ENCODE assay signal across 21 cellular contexts in genomic region chr10:131127122-131127589, GRCh38.
DNase-seq lines count a peak whose midpoint lies in the region; ATAC-seq and TF ChIP-seq lines count a peak whose summit lies in the region.
"Had no signal": no experiment of that assay in that cellular context is flagged by ENCODE, and none has a peak within 500 bp of the region (broad histone marks: within the 10 kb centered on the region; RNA-seq: fewer than 3 reads in every experiment).

No MANE protein-coding gene starts in this region.

- H3K4me1 ChIP-seq in DND-41 (ENCODE audit: insufficient read depth, low read length): peaks cover 17% of the 10 kb centered on the region
- H3K4me1 ChIP-seq in mesendoderm (ENCODE audit: control insufficient read depth, low read depth, low read length): no peaks in the 10 kb centered on the region
- peaks cover 0 to 18% (median 11%) of the 10 kb centered on the region in 6 donors for H3K4me1 ChIP-seq in spleen
- H3K4me1 ChIP-seq in Peyer's patch: peaks cover 0 to 4% (median 0%) of the 10 kb centered on the region in 4 donors

- ATAC-seq in DND-41 (ENCODE audit: insufficient read depth, low read depth) (peak; percentile 47), HG02763 (IDR thresholded peaks at IDR 0.05; ENCODE audit: unreplicated experiment) (no peak)
- ATAC-seq: activated CD8-positive, alpha-beta memory T cell treated with anti-CD3 and anti-CD28 coated beads, Interleukin-2, amount 10 ng/mL, durations not matched to agents 7 days and 5 days; WTC11 had no signal

- WGBS in mesendoderm (ENCODE audit: extremely low coverage, insufficient coverage, low lambda C conversion rate): no CpG with 5 or more reads among the region's 10 CpGs
- WGBS in spleen, 5 donors: 54 to 68% (median 66%) methylated on average over 9 to 10 of the region's 10 CpGs

- H3K4me2 ChIP-seq in DND-41 (ENCODE audit: insufficient read depth, low read length): no peak overlapping the region
- H3K4me2 ChIP-seq in mesendoderm (ENCODE audit: low read length): no peak overlapping the region
- H3K4me2 ChIP-seq: PC-9 had no signal

- H3K27me3 ChIP-seq in DND-41 (ENCODE audit: insufficient read depth, low read length, poor library complexity) (no peaks in the 10 kb centered on the region), mesendoderm (ENCODE audit: insufficient read depth, low read length, poor library complexity) (no peaks in the 10 kb centered on the region), spleen (replicated peaks in 1 of 7) (no peaks in the 10 kb centered on the region), Peyer's patch (no peaks in the 10 kb centered on the region)
- H3K27me3 ChIP-seq: ovary, right atrium auricular region had no signal

- intact Hi-C loops in spleen (cut with DNase I; ENCODE audit: low total_unique reads): no loop called here

- H3K79me1 ChIP-seq in mesendoderm (ENCODE audit: low read length): no peaks in the 10 kb centered on the region

- H3K36me3 ChIP-seq in DND-41 (ENCODE audit: insufficient read depth, low read length) (no peaks in the 10 kb centered on the region), mesendoderm (ENCODE audit: control insufficient read depth, insufficient read depth, low read length) (no peaks in the 10 kb centered on the region), spleen (no peaks in the 10 kb centered on the region), Peyer's patch (no peaks in the 10 kb centered on the region)
- H3K36me3 ChIP-seq: heart right ventricle, ovary, right atrium auricular region had no signal

- H2AFZ ChIP-seq in DND-41 (ENCODE audit: low read depth, low read length): no peak overlapping the region
- H2AFZ ChIP-seq: PC-9 had no signal

- no peak overlapping the region for H2AK5ac ChIP-seq in mesendoderm (ENCODE audit: low read length)

- no peak overlapping the region for H4K8ac ChIP-seq in mesendoderm (ENCODE audit: low read depth, low read length)

- H4K20me1 ChIP-seq in DND-41 (ENCODE audit: insufficient read depth, low read length): no peaks in the 10 kb centered on the region

- no peak for TF ChIP-seq CTCF in DND-41 (IDR thresholded peaks at IDR 0.05; ENCODE audit: borderline replicate concordance, extremely low read depth, low read length, poor library complexity, severe bottlenecking)
- TF ChIP-seq CTCF in spleen (IDR thresholded peaks at IDR 0.05 in 8 of 11, conservative IDR thresholded peaks at IDR 0.05 in 3 of 11): no peak
- TF ChIP-seq CTCF in Peyer's patch (IDR thresholded peaks at IDR 0.05): no peak

- TF ChIP-seq POLR2A in spleen (IDR thresholded peaks at IDR 0.05) (no peak), Peyer's patch (IDR thresholded peaks at IDR 0.05) (no peak)

- H3K9me3 ChIP-seq in DND-41 (ENCODE audit: insufficient read depth, low read length, severe bottlenecking) (peaks cover 3% of the 10 kb centered on the region), spleen (peaks cover 0 to 15% (median 6%) of the 10 kb centered on the region in 8 donors), Peyer's patch (no peaks in the 10 kb centered on the region)
- H3K9me3 ChIP-seq: heart right ventricle, ovary, right atrium auricular region had no signal

- H3K4me3 ChIP-seq in DND-41 (ENCODE audit: low read depth in 1 of 2, low read length in 2 of 2) (no peak overlapping the region), mesendoderm (ENCODE audit: low read length) (no peak overlapping the region), spleen (no peak overlapping the region), Peyer's patch (no peak overlapping the region)
- H3K4me3 ChIP-seq: heart right ventricle, ovary, PC-9, right atrium auricular region had no signal

- no peak overlapping the region for H3K4ac ChIP-seq in mesendoderm (ENCODE audit: low read depth, low read length)

- no peak overlapping the region for H3K27ac ChIP-seq in DND-41 (ENCODE audit: low read length)
- peak overlapping the region; percentile 17 for H3K27ac ChIP-seq in mesendoderm (ENCODE audit: low read depth, low read length)
- no peak overlapping the region for H3K27ac ChIP-seq in spleen
- H3K27ac ChIP-seq in Peyer's patch: no peak overlapping the region
- H3K27ac ChIP-seq: heart right ventricle, ovary, PC-9, right atrium auricular region had no signal

- no peak overlapping the region for H3K56ac ChIP-seq in mesendoderm (ENCODE audit: low read length)

- no peak overlapping the region for H2BK15ac ChIP-seq in mesendoderm (replicated peaks; ENCODE audit: low read depth)

- no peak overlapping the region for H4K5ac ChIP-seq in mesendoderm (ENCODE audit: low read length)

- H3K23ac ChIP-seq in mesendoderm (ENCODE audit: low read length): no peak overlapping the region

- no peak overlapping the region for H2BK5ac ChIP-seq in mesendoderm (ENCODE audit: low read length)

- no peak overlapping the region for H3K9ac ChIP-seq in DND-41 (ENCODE audit: low read depth, low read length)
- no peak overlapping the region for H3K9ac ChIP-seq in mesendoderm (ENCODE audit: low read length)

- peak overlapping the region; percentile 7 for H3K18ac ChIP-seq in mesendoderm (ENCODE audit: low read length)

- DNase-seq in DND-41 (no peak), SW480 (ENCODE audit: low spot score) (peak; percentile 10), mesendoderm (no peak), spleen (peak; percentile 45), SKM-1 treated with dmso at 0.1 percent for 144 hours (lab: John Stamatoyannopoulos, UW; ENCODE audit: unreplicated experiment) (no peak), Peyer's patch (no peak)
- DNase-seq: activated CD8-positive, alpha-beta memory T cell treated with anti-CD3 and anti-CD28 coated beads, Interleukin-2, amount 10 ng/mL, durations not matched to agents 7 days and 5 days; activated T-cell treated with anti-CD3 and anti-CD28 coated beads, Interleukin-2, amount 50 U/mL, for 48 hours; amniotic stem cell; effector memory CD4-positive, alpha-beta T cell; erythroblast; heart right ventricle; NCI-H526 treated with DMSO at 0.1 percent for 48 hours; ovary; PC-9; SHP77; stimulated activated CD4-positive, alpha-beta T cell treated with anti-CD3 and anti-CD28 coated beads, Interleukin-2, amount 100 ng/mL, for 48 hours; T1000 had no signal

- no peak overlapping the region for H2BK120ac ChIP-seq in mesendoderm (ENCODE audit: low read depth, low read length)

- H3K79me2 ChIP-seq in DND-41 (ENCODE audit: insufficient read depth, low read length) (no peaks in the 10 kb centered on the region), mesendoderm (ENCODE audit: control insufficient read depth, insufficient read depth, low read length) (no peaks in the 10 kb centered on the region)

Comparison
In these comparisons a context has a peak if more than half of its experiments do, and no peak if none do; other contexts are left out.
1. DNase-seq: peak in SW480 (single experiment) and spleen (single experiment); none in DND-41 (single experiment), mesendoderm (single experiment), SKM-1 treated with dmso at 0.1 percent for 144 hours (single experiment) and Peyer's patch (0 of 3).